25 cellular contexts compared by ENCODE assay signal in genomic region chr2:233183869-233184418, GRCh38.
DNase-seq lines count a peak whose midpoint lies in the region; ATAC-seq and TF ChIP-seq lines count a peak whose summit lies in the region.
"Had no signal": no experiment of that assay in that cellular context is flagged by ENCODE, and none has a peak within 500 bp of the region (broad histone marks: within the 10 kb centered on the region; RNA-seq: fewer than 3 reads in every experiment).

No MANE protein-coding gene starts in this region.

- H3K4me1 ChIP-seq in neural progenitor cell: no peaks in the 10 kb centered on the region
- H3K4me1 ChIP-seq: Peyer's patch had no signal

- no peak overlapping the region for H2AFZ ChIP-seq in neural progenitor cell (replicated peaks)

- H3K4me3 Mint-ChIP-seq in activated T-cell treated with anti-CD3 and anti-CD28 coated beads, Interleukin-2, amount 50 U/mL, for 24 hours: no peak overlapping the region
- no peak overlapping the region for H3K4me3 Mint-ChIP-seq in activated T-cell treated with anti-CD3 and anti-CD28 coated beads, Interleukin-2, amount 50 U/mL, for 4 hours
- no peak overlapping the region for H3K4me3 Mint-ChIP-seq in dendritic cell treated with granulocyte-macrophage colony-stimulating factor and Interleukin-4, amounts not matched to agents 40 ng/mL and 50 ng/mL, for 4 days
- no peak overlapping the region for H3K4me3 Mint-ChIP-seq in neural progenitor cell
- H3K4me3 Mint-ChIP-seq: T-cell had no signal

- intact Hi-C loops in dendritic cell treated with granulocyte-macrophage colony-stimulating factor and Interleukin-4, amounts not matched to agents 40 ng/mL and 50 ng/mL, for 4 days (cut with micrococcal nuclease): no loop called here

- no peaks in the 10 kb centered on the region for H3K4me1 Mint-ChIP-seq in activated T-cell treated with anti-CD3 and anti-CD28 coated beads, Interleukin-2, amount 50 U/mL, for 24 hours (ENCODE audit: low read depth)
- no peaks in the 10 kb centered on the region for H3K4me1 Mint-ChIP-seq in activated T-cell treated with anti-CD3 and anti-CD28 coated beads, Interleukin-2, amount 50 U/mL, for 4 hours (ENCODE audit: low read depth)
- peaks cover 90% of the 10 kb centered on the region for H3K4me1 Mint-ChIP-seq in dendritic cell treated with granulocyte-macrophage colony-stimulating factor and Interleukin-4, amounts not matched to agents 40 ng/mL and 50 ng/mL, for 4 days (ENCODE audit: low read depth)
- peaks cover 39% of the 10 kb centered on the region for H3K4me1 Mint-ChIP-seq in neural progenitor cell

- no peaks in the 10 kb centered on the region for H3K9me3 ChIP-seq in neural progenitor cell (ENCODE audit: low read depth)
- H3K9me3 ChIP-seq: Peyer's patch, thoracic aorta had no signal

- H3K27me3 ChIP-seq in neural progenitor cell: no peaks in the 10 kb centered on the region
- H3K27me3 ChIP-seq: dorsolateral prefrontal cortex, Peyer's patch had no signal

- ATAC-seq in activated T-cell treated with anti-CD3 and anti-CD28 coated beads, Interleukin-2, amount 50 U/mL, for 4 hours: no peak
- ATAC-seq in HG02981 (IDR thresholded peaks at IDR 0.05; ENCODE audit: unreplicated experiment) (no peak), GM21717 (IDR thresholded peaks at IDR 0.05; ENCODE audit: unreplicated experiment) (no peak)
- ATAC-seq: stimulated activated naive CD8-positive, alpha-beta T cell treated with anti-CD3 and anti-CD28 coated beads, Interleukin-15, Interleukin-2, amounts not matched to agents 100 U/mL and 50 U/mL, for 24 hours; T-cell had no signal

- no peaks in the 10 kb centered on the region for H3K79me2 ChIP-seq in neural progenitor cell (ENCODE audit: low read depth)

- no peak overlapping the region for H3K9ac ChIP-seq in neural progenitor cell

- H3F3A ChIP-seq in neural progenitor cell (ENCODE audit: low read depth): no peaks in the 10 kb centered on the region

- H3K27ac ChIP-seq in neural progenitor cell: no peak overlapping the region
- H3K27ac ChIP-seq: Peyer's patch, thoracic aorta had no signal

- peaks cover 94% of the 10 kb centered on the region for H3K36me3 Mint-ChIP-seq in activated T-cell treated with anti-CD3 and anti-CD28 coated beads, Interleukin-2, amount 50 U/mL, for 24 hours (ENCODE audit: low read depth)
- H3K36me3 Mint-ChIP-seq in activated T-cell treated with anti-CD3 and anti-CD28 coated beads, Interleukin-2, amount 50 U/mL, for 4 hours (ENCODE audit: insufficient read depth): peaks cover 58% of the 10 kb centered on the region
- peaks cover 100% of the 10 kb centered on the region for H3K36me3 Mint-ChIP-seq in dendritic cell treated with granulocyte-macrophage colony-stimulating factor and Interleukin-4, amounts not matched to agents 40 ng/mL and 50 ng/mL, for 4 days (ENCODE audit: low read depth)
- peaks cover 4% of the 10 kb centered on the region for H3K36me3 Mint-ChIP-seq in neural progenitor cell

- no peaks in the 10 kb centered on the region for H3K27me3 Mint-ChIP-seq in activated T-cell treated with anti-CD3 and anti-CD28 coated beads, Interleukin-2, amount 50 U/mL, for 24 hours
- H3K27me3 Mint-ChIP-seq in activated T-cell treated with anti-CD3 and anti-CD28 coated beads, Interleukin-2, amount 50 U/mL, for 4 hours (ENCODE audit: low read depth): no peaks in the 10 kb centered on the region
- H3K27me3 Mint-ChIP-seq in dendritic cell treated with granulocyte-macrophage colony-stimulating factor and Interleukin-4, amounts not matched to agents 40 ng/mL and 50 ng/mL, for 4 days: no peaks in the 10 kb centered on the region
- peaks cover 9% of the 10 kb centered on the region for H3K27me3 Mint-ChIP-seq in neural progenitor cell (ENCODE audit: insufficient read depth, low read depth)
- H3K27me3 Mint-ChIP-seq: T-cell had no signal

- no peak overlapping the region for H3K4me2 ChIP-seq in neural progenitor cell

- TF ChIP-seq CTCF in neural progenitor cell (IDR thresholded peaks at IDR 0.05): no peak

- H3K9me3 Mint-ChIP-seq in activated T-cell treated with anti-CD3 and anti-CD28 coated beads, Interleukin-2, amount 50 U/mL, for 24 hours: no peaks in the 10 kb centered on the region
- no peaks in the 10 kb centered on the region for H3K9me3 Mint-ChIP-seq in activated T-cell treated with anti-CD3 and anti-CD28 coated beads, Interleukin-2, amount 50 U/mL, for 4 hours
- no peaks in the 10 kb centered on the region for H3K9me3 Mint-ChIP-seq in dendritic cell treated with granulocyte-macrophage colony-stimulating factor and Interleukin-4, amounts not matched to agents 40 ng/mL and 50 ng/mL, for 4 days
- H3K9me3 Mint-ChIP-seq in neural progenitor cell: peaks cover 22% of the 10 kb centered on the region
- H3K9me3 Mint-ChIP-seq: T-cell had no signal

- H3K36me3 ChIP-seq in neural progenitor cell: no peaks in the 10 kb centered on the region
- H3K36me3 ChIP-seq: thoracic aorta had no signal

- no peak for DNase-seq in activated T-cell treated with anti-CD3 and anti-CD28 coated beads, Interleukin-2, amount 50 U/mL, for 24 hours
- DNase-seq in activated T-cell treated with anti-CD3 and anti-CD28 coated beads, Interleukin-2, amount 50 U/mL, for 4 hours: no peak
- peak; percentile 54 for DNase-seq in HuH-7 (ENCODE audit: low spot score)
- no peak for DNase-seq in neural progenitor cell (ENCODE audit: low spot score)
- DNase-seq in foreskin melanocyte: no peak
- DNase-seq: activated CD4-positive, alpha-beta T cell treated with anti-CD3 and anti-CD28 coated beads, Interleukin-2, amount 50 U/mL, for 1 hour; activated CD8-positive, alpha-beta memory T cell treated with anti-CD3 and anti-CD28 coated beads, Interleukin-2, amount 50 U/mL, for 48 hours; activated effector memory CD4-positive, alpha-beta T cell treated with anti-CD3 and anti-CD28 coated beads, Interleukin-2, amount 50 U/mL, for 16 hours; aorta; dorsolateral prefrontal cortex; glutamatergic neuron; H7; kidney; NCI-H1694 treated with DMSO at 0.1 percent for 48 hours; NCI-H526 treated with DMSO at 0.1 percent for 48 hours; nucleus accumbens; Peyer's patch; SIG-M5; stimulated activated naive CD8-positive, alpha-beta T cell treated with anti-CD3 and anti-CD28 coated beads, Interleukin-15, Interleukin-2, amounts not matched to agents 100 U/mL and 50 U/mL, for 24 hours; T-cell had no signal

- H3K4me3 ChIP-seq in neural progenitor cell: no peak overlapping the region
- H3K4me3 ChIP-seq: dorsolateral prefrontal cortex, lung, Peyer's patch, thoracic aorta had no signal

- no peaks in the 10 kb centered on the region for H4K20me1 ChIP-seq in neural progenitor cell (ENCODE audit: low read depth)

- peak overlapping the region; percentile 76 for H3K27ac Mint-ChIP-seq in activated T-cell treated with anti-CD3 and anti-CD28 coated beads, Interleukin-2, amount 50 U/mL, for 24 hours
- H3K27ac Mint-ChIP-seq in dendritic cell treated with granulocyte-macrophage colony-stimulating factor and Interleukin-4, amounts not matched to agents 40 ng/mL and 50 ng/mL, for 4 days: peak overlapping the region; percentile 79
- H3K27ac Mint-ChIP-seq in neural progenitor cell: peak overlapping the region; percentile 66
